1 cellular context compared by ENCODE assay signal in genomic region chr6:10837997-10838793, GRCh38.
A peak's percentile ranks its signal among the peaks of the same experiment; 100 is the strongest.
TF ChIP-seq lines count a peak whose summit lies in the region.

TSS of gene MAK (minus strand) at chr6:10838539. CDS start at chr6:10830648, 7,891 bp downstream.

TF ChIP-seq in HepG2, 621 proteins besides CTCF, POLR2A, EP300 and RAD21 (continued from another document and continues in another):
- TF ChIP-seq SKIL (CRISPR knock-in tag; IDR thresholded peaks at IDR 0.05; ENCODE audit: borderline replicate concordance) (peak; percentile 13; the same call in 1 of the 2 replicates), ZNF556 (CRISPR knock-in tag; IDR thresholded peaks at IDR 0.05; ENCODE audit: borderline replicate concordance) (no peak; the same call in 1 of the 2 replicates), E2F1 (CRISPR knock-in tag; IDR thresholded peaks at IDR 0.05) (peak; percentile 83; the same call in 1 of the 2 replicates), SRY (CRISPR knock-in tag; IDR thresholded peaks at IDR 0.05) (no peak), ZNF496 (CRISPR knock-in tag; IDR thresholded peaks at IDR 0.05; ENCODE audit: insufficient replicate concordance) (no peak), CREM (IDR thresholded peaks at IDR 0.05) (no peak), CREM (CRISPR knock-in tag; IDR thresholded peaks at IDR 0.05) (no peak), ATRX (CRISPR knock-in tag; IDR thresholded peaks at IDR 0.05; ENCODE audit: borderline replicate concordance) (no peak), PHF5A (CRISPR knock-in tag; IDR thresholded peaks at IDR 0.05; ENCODE audit: low read depth, unreplicated experiment) (no peak), ZNF678 (CRISPR knock-in tag; IDR thresholded peaks at IDR 0.05) (peak; percentile 73; the same call in 1 of the 2 replicates), SMYD3 (CRISPR knock-in tag; IDR thresholded peaks at IDR 0.05) (0 out of 2 replicates have a peak, but pooled peaks have one; percentile 51), ZNF225 (CRISPR knock-in tag; IDR thresholded peaks at IDR 0.05) (0 out of 2 replicates have a peak, but pooled peaks have one; percentile 62), ZNF580 (CRISPR knock-in tag; IDR thresholded peaks at IDR 0.05; ENCODE audit: borderline replicate concordance, low read depth) (no peak), ZFP36L1 (CRISPR knock-in tag; IDR thresholded peaks at IDR 0.05) (0 out of 2 replicates have a peak, but pooled peaks have one; percentile 55), NR2F6 (IDR thresholded peaks at IDR 0.05) (no peak), NR2F6 (CRISPR knock-in tag; IDR thresholded peaks at IDR 0.05) (no peak), ZBTB7B (CRISPR knock-in tag; IDR thresholded peaks at IDR 0.05) (0 out of 2 replicates have a peak, but pooled peaks have one; percentile 51), ZNF124 (CRISPR knock-in tag; IDR thresholded peaks at IDR 0.05) (no peak), FOXK1 (CRISPR knock-in tag; IDR thresholded peaks at IDR 0.05; ENCODE audit: borderline replicate concordance, low read depth) (peak; percentile 48; the same call in 1 of the 2 replicates), FOXK2 (IDR thresholded peaks at IDR 0.05) (no peak), ZNF670 (CRISPR knock-in tag; IDR thresholded peaks at IDR 0.05; ENCODE audit: borderline replicate concordance) (0 out of 2 replicates have a peak, but pooled peaks have one; percentile 46), NRL (CRISPR knock-in tag; IDR thresholded peaks at IDR 0.05; ENCODE audit: borderline replicate concordance) (peak; percentile 73; the same call in 1 of the 2 replicates), CSRNP2 (CRISPR knock-in tag; conservative IDR thresholded peaks at IDR 0.05; ENCODE audit: low read depth) (no peak), ZMYM4 (CRISPR knock-in tag; IDR thresholded peaks at IDR 0.05) (peak; percentile 23; the same call in 1 of the 2 replicates), ZEB1 (IDR thresholded peaks at IDR 0.05; ENCODE audit: insufficient replicate concordance, low read depth) (peak; percentile 91), ZNF143 (CRISPR knock-in tag; IDR thresholded peaks at IDR 0.05) (no peak), ZIK1 (CRISPR knock-in tag; IDR thresholded peaks at IDR 0.05; ENCODE audit: borderline replicate concordance, low read depth) (peak; percentile 77; the same call in 1 of the 2 replicates), ZNF230 (CRISPR knock-in tag; IDR thresholded peaks at IDR 0.05) (no peak), EEA1 (CRISPR knock-in tag; IDR thresholded peaks at IDR 0.05; ENCODE audit: borderline replicate concordance) (0 out of 2 replicates have a peak, but pooled peaks have one; percentile 27), ZNF501 (CRISPR knock-in tag; IDR thresholded peaks at IDR 0.05) (peak; percentile 95), CEBPB (IDR thresholded peaks at IDR 0.05; ENCODE audit: borderline replicate concordance, low read depth, low read length) (no peak), NR2C2 (CRISPR knock-in tag; IDR thresholded peaks at IDR 0.05; ENCODE audit: borderline replicate concordance) (no peak), ATF6 (CRISPR knock-in tag; conservative IDR thresholded peaks at IDR 0.05) (no peak), HHEX (CRISPR knock-in tag; IDR thresholded peaks at IDR 0.05) (no peak), ZFP90 (CRISPR knock-in tag; IDR thresholded peaks at IDR 0.05; ENCODE audit: borderline replicate concordance) (peak; percentile 33; the same call in 1 of the 2 replicates), ZNF3 (CRISPR knock-in tag; IDR thresholded peaks at IDR 0.05) (no peak), RARA (CRISPR knock-in tag; IDR thresholded peaks at IDR 0.05) (no peak), TMF1 (CRISPR knock-in tag; IDR thresholded peaks at IDR 0.05; ENCODE audit: low read depth) (no peak), ZZZ3 (CRISPR knock-in tag; IDR thresholded peaks at IDR 0.05; ENCODE audit: borderline replicate concordance) (no peak), ZNF343 (CRISPR knock-in tag; IDR thresholded peaks at IDR 0.05) (peak; percentile 68; the same call in 1 of the 2 replicates), ZNF615 (CRISPR knock-in tag; IDR thresholded peaks at IDR 0.05; ENCODE audit: borderline replicate concordance) (no peak), SP2 (CRISPR knock-in tag; IDR thresholded peaks at IDR 0.05) (no peak), ZNF264 (CRISPR knock-in tag; IDR thresholded peaks at IDR 0.05) (0 out of 2 replicates have a peak, but pooled peaks have one; percentile 5), ZNF451 (CRISPR knock-in tag; IDR thresholded peaks at IDR 0.05) (no peak), ZFP1 (CRISPR knock-in tag; IDR thresholded peaks at IDR 0.05) (peak; percentile 18; the same call in 1 of the 2 replicates), SIN3A (IDR thresholded peaks at IDR 0.05; ENCODE audit: borderline replicate concordance, low read depth, low read length) (peak; percentile 96; the same call in 1 of the 2 replicates), ZNF878 (CRISPR knock-in tag; IDR thresholded peaks at IDR 0.05) (no peak), NONO (IDR thresholded peaks at IDR 0.05) (no peak), NONO (CRISPR knock-in tag; conservative IDR thresholded peaks at IDR 0.05) (peak; percentile 42; the same call in 1 of the 2 replicates), TSC22D2 (CRISPR knock-in tag; IDR thresholded peaks at IDR 0.05; ENCODE audit: borderline replicate concordance) (no peak), SMARCE1 (IDR thresholded peaks at IDR 0.05; ENCODE audit: borderline replicate concordance) (no peak), ZHX2 (IDR thresholded peaks at IDR 0.05; ENCODE audit: low read depth) (no peak), ZHX2 (CRISPR knock-in tag; IDR thresholded peaks at IDR 0.05; ENCODE audit: borderline replicate concordance) (no peak)
